ENCODE assay signal across 16 cellular contexts in the genomic region with DNA sequence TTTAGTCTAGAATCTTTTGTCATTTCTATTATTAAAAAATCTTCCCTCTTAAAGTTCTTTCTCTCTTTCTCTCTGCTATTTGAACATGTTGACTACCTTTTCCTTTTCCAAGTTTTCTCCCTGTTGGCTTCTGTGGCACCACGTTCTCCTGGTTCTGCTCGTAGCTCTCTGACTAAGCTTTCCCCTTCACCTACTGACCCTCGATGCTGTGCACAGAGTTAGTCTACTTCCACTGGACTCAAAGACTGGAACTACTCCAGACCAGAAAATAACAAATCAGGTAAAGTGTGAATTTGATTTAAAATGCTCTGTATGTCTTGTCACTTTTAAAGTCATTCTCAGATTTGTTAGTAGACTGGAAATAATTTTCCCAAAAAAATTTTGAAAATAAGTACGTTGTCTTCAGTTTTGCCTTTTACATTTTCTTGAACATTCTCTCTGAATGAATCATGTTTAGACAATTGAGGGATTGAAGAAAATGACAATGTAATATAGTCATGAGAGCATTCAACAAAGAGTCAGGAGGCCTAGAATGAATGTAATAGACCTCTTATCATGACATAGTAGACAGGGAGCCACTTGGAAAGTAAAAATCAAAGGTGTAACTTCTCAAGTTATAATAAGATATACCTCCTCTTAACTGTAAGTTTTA. TPM values are rescaled to one million over a fixed set of nuclear protein-coding genes. Genes with fewer than 3 reads are reported as not detected.
DNase-seq lines count a peak whose midpoint lies in the region; ATAC-seq, FAIRE-seq and TF ChIP-seq lines count a peak whose summit lies in the region.
"Had no signal": no experiment of that assay in that cellular context is flagged by ENCODE, and none has a peak within 500 bp of the region (broad histone marks: within the 10 kb centered on the region; RNA-seq: fewer than 3 reads in every experiment).

No MANE protein-coding gene starts in this region.

- in situ Hi-C loops in astrocyte of the spinal cord (cut with HindIII; ENCODE audit: low sequenced_read_pairs): no loop called here

- DNase-seq in A549 (ENCODE audit: low read depth in 1 of 2, low spot score in 1 of 2) (no peak), astrocyte of the spinal cord (ENCODE audit: low read depth, low spot score) (peak; percentile 77), iris pigment epithelial cell (ENCODE audit: low read depth) (peak; percentile 75)
- no peak for DNase-seq in activated naive CD4-positive, alpha-beta T cell (lab: John Stamatoyannopoulos, UW)
- DNase-seq: activated naive CD4-positive, alpha-beta T cell treated with anti-CD3 and anti-CD28 coated beads for 36 hours; KG1; NCI-H2029; NCI-H82; pancreas; Right ventricle myocardium superior had no signal

- ATAC-seq in A549 (peak in 1 of 2 experiments; percentile 47; a peak in 2 of 6 replicates), HG02610 (IDR thresholded peaks at IDR 0.05; ENCODE audit: unreplicated experiment) (no peak), GM18867 (IDR thresholded peaks at IDR 0.05; ENCODE audit: unreplicated experiment) (no peak), HG02759 (IDR thresholded peaks at IDR 0.05; ENCODE audit: unreplicated experiment) (no peak)

- TF ChIP-seq POLR2A in A549 (IDR thresholded peaks at IDR 0.05; ENCODE audit: low read length): no peak

- no peaks in the 10 kb centered on the region for H3K79me2 ChIP-seq in KMS-11 (ENCODE audit: insufficient read depth, low read depth)

- FAIRE-seq in A549 (lab: Jason Lieb, UNC): no peak
- FAIRE-seq: pancreas had no signal

- H4K20me1 ChIP-seq in KMS-11 (ENCODE audit: insufficient read depth): no peaks in the 10 kb centered on the region

- H2AFZ ChIP-seq in KMS-11 (ENCODE audit: low read depth): no peak overlapping the region

- TF ChIP-seq CTCF in A549 (IDR thresholded peaks at IDR 0.05) (no peak), KMS-11 (conservative IDR thresholded peaks at IDR 0.05; ENCODE audit: low read depth, low read length) (no peak), astrocyte of the spinal cord (IDR thresholded peaks at IDR 0.05; ENCODE audit: low read depth, low read length) (no peak)

- CTCF ChIA-PET in A549 (lab: Yijun Ruan, JAX): interaction anchor here (0.8 to 1.5 kb wide), 2 partner anchors 13 to 174 kb away, joined by 4 read pairs; no protein-coding TSS in a partner anchor

- H3K4me2 ChIP-seq in A549: peak overlapping the region; percentile 6; the same call in 1 of the 3 replicates
- peak overlapping the region; percentile 23; the same call in 1 of the 2 replicates for H3K4me2 ChIP-seq in KMS-11

- WGBS in A549 (ENCODE audit: missing lambda C conversion rate): 39% methylated on average over 4 of the region's 4 CpGs

- H3K4me3 ChIP-seq in A549: no peak overlapping the region
- no peak overlapping the region for H3K4me3 ChIP-seq in KMS-11 (IDR thresholded peaks at IDR 0.05; ENCODE audit: insufficient read depth, low read depth, low read length)
- no peak overlapping the region for H3K4me3 ChIP-seq in astrocyte of the spinal cord (ENCODE audit: low read depth, low read length)
- H3K4me3 ChIP-seq: esophagus muscularis mucosa, pancreas, suprapubic skin had no signal

- POLR2A ChIA-PET in A549 (lab: Yijun Ruan, JAX): no interaction called here

- peaks cover 10% of the 10 kb centered on the region for H3K36me3 ChIP-seq in KMS-11 (ENCODE audit: insufficient read depth)

- peaks cover 18% of the 10 kb centered on the region for H3K4me1 ChIP-seq in A549
- peaks cover 28% of the 10 kb centered on the region for H3K4me1 ChIP-seq in KMS-11 (ENCODE audit: low read depth, poor library complexity, severe bottlenecking)

- no peak for TF ChIP-seq RAD21 in A549 (conservative IDR thresholded peaks at IDR 0.05 in 1 of 2, IDR thresholded peaks at IDR 0.05 in 1 of 2)

- H3K27ac ChIP-seq in A549 (no peak overlapping the region), KMS-11 (peak overlapping the region; percentile 10; the same call in 1 of the 2 replicates)
- H3K27ac ChIP-seq: esophagus muscularis mucosa, suprapubic skin had no signal

- TF ChIP-seq EP300 in A549 (IDR thresholded peaks at IDR 0.05): no peak

- H3K9me3 ChIP-seq in A549: no peaks in the 10 kb centered on the region
- H3K9me3 ChIP-seq: esophagus muscularis mucosa, pancreas, suprapubic skin had no signal

- H3K27me3 ChIP-seq in KMS-11 (ENCODE audit: insufficient read depth, low read depth): no peaks in the 10 kb centered on the region
- H3K27me3 ChIP-seq: esophagus muscularis mucosa, pancreas, suprapubic skin had no signal

- H3K9ac ChIP-seq in KMS-11: no peak overlapping the region

TF ChIP-seq in A549, 52 proteins besides CTCF, POLR2A, EP300 and RAD21:
- no peak for TF ChIP-seq EHMT2 (IDR thresholded peaks at IDR 0.05; ENCODE audit: low read depth)
- TF ChIP-seq RARB (CRISPR knock-in tag; IDR thresholded peaks at IDR 0.05): no peak
- no peak for TF ChIP-seq NPAS2 (CRISPR knock-in tag; IDR thresholded peaks at IDR 0.05; ENCODE audit: borderline replicate concordance)
- TF ChIP-seq HDAC2 (IDR thresholded peaks at IDR 0.05): no peak
- TF ChIP-seq, protein P1, sequence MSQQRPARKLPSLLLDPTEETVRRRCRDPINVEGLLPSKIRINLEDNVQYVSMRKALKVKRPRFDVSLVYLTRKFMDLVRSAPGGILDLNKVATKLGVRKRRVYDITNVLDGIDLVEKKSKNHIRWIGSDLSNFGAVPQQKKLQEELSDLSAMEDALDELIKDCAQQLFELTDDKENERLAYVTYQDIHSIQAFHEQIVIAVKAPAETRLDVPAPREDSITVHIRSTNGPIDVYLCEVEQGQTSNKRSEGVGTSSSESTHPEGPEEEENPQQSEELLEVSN (IDR thresholded peaks at IDR 0.05; ENCODE audit: borderline replicate concordance, low read depth): no peak
- no peak for TF ChIP-seq RCOR1 (IDR thresholded peaks at IDR 0.05; ENCODE audit: low read depth, low read length)
- TF ChIP-seq POLR2AphosphoS2 (conservative IDR thresholded peaks at IDR 0.05; ENCODE audit: low read length): no peak
- TF ChIP-seq JUNB (IDR thresholded peaks at IDR 0.05): no peak
- TF ChIP-seq, protein P2, sequence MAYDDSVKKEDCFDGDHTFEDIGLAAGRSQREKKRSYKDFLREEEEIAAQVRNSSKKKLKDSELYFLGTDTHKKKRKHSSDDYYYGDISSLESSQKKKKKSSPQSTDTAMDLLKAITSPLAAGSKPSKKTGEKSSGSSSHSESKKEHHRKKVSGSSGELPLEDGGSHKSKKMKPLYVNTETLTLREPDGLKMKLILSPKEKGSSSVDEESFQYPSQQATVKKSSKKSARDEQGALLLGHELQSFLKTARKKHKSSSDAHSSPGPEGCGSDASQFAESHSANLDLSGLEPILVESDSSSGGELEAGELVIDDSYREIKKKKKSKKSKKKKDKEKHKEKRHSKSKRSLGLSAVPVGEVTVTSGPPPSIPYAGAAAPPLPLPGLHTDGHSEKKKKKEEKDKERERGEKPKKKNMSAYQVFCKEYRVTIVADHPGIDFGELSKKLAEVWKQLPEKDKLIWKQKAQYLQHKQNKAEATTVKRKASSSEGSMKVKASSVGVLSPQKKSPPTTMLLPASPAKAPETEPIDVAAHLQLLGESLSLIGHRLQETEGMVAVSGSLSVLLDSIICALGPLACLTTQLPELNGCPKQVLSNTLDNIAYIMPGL (CRISPR knock-in tag; IDR thresholded peaks at IDR 0.05; ENCODE audit: borderline replicate concordance): no peak
- TF ChIP-seq CHD2 (IDR thresholded peaks at IDR 0.05; ENCODE audit: low read length, partially characterized antibody): no peak
- no peak for TF ChIP-seq MYC (IDR thresholded peaks at IDR 0.05; ENCODE audit: borderline replicate concordance, low read length)

RNA-seq across cellular contexts. Expression of a gene that starts 25.3 kb away (rescaled TPM):
- polyA plus RNA-seq in A549 (2011; rRNA removed) (87.7 and 94.3 TPM in 2 replicates), A549 (2017; fragmentation: RNase III; extraction: RNeasy Plus Mini Kit Qiagen cat#74134 plus additional on column Dnase treatment) (40.3 to 44.0 TPM (median 43.3 TPM) in 3 replicates)
- polyA plus RNA-seq in A549 (2012; cell fraction: cytosol; rRNA removed): 20.4 and 21.2 TPM in 2 replicates
- polyA plus RNA-seq in A549 (2012; cell fraction: nucleus; rRNA removed): 19.9 and 21.3 TPM in 2 replicates
- polyA minus RNA-seq in A549 (2011; rRNA and poly(A)+ RNA removed): 63.8 and 67.2 TPM in 2 replicates

Comparison
In these comparisons a context has a peak if more than half of its experiments do, and no peak if none do; other contexts are left out.
1. DNase-seq: peak in astrocyte of the spinal cord (single experiment) and iris pigment epithelial cell (single experiment); none in A549 (0 of 2) and activated naive CD4-positive, alpha-beta T cell (0 of 4).